Comparison of ENCODE assay signal across 24 cellular contexts in the genomic region with DNA sequence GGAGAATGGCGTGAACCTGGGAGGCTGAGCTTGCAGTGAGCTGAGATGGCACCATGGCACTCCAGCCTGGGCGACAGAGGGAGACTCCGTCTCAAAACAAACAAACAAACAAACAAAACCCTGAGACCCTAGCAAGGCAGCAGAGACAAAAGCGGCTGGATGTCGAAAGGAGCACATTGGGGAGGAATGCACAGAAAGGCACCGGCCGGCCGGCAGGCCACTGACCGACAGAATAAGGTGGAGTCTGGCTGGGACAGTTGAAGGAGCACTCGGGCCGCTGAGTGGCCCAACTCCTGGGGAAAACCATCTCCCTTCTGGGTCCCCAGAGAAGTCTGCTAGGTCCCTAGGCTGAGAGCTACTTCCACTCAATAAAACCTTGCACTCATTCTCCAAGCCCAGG.
"Had no signal": no experiment of that assay in that cellular context is flagged by ENCODE, and none has a peak within 500 bp of the region (broad histone marks: within the 10 kb centered on the region; RNA-seq: fewer than 3 reads in every experiment).

No MANE protein-coding gene starts in this region.

- H3K4me3 ChIP-seq: colonic mucosa, coronary artery, dorsolateral prefrontal cortex, esophagus muscularis mucosa, esophagus squamous epithelium, gastrocnemius medialis, gastroesophageal sphincter, heart left ventricle, heart right ventricle had no signal

- DNase-seq: colonic mucosa; cortex of kidney; dermis blood vessel endothelial cell; dorsolateral prefrontal cortex; effector CD4-positive, alpha-beta T cell; effector CD8-positive, alpha-beta T cell; effector memory CD4-positive, alpha-beta T cell; effector memory CD8-positive, alpha-beta T cell; endodermal cell; erythroblast; esophagus squamous epithelium; foreskin fibroblast; foreskin keratinocyte; foreskin melanocyte; gastrocnemius medialis; glutamatergic neuron; head of caudate nucleus; heart left ventricle; heart right ventricle had no signal

- H3K27ac ChIP-seq: colonic mucosa, coronary artery, dorsolateral prefrontal cortex, epithelial cell of prostate, esophagus muscularis mucosa, esophagus squamous epithelium, foreskin keratinocyte, gastrocnemius medialis, gastroesophageal sphincter, heart left ventricle, heart right ventricle had no signal

- H3K36me3 ChIP-seq: colonic mucosa, esophagus muscularis mucosa, esophagus squamous epithelium, gastrocnemius medialis, gastroesophageal sphincter, heart left ventricle, heart right ventricle had no signal

- H3K9me3 ChIP-seq: colonic mucosa, esophagus muscularis mucosa, esophagus squamous epithelium, gastrocnemius medialis, gastroesophageal sphincter, heart left ventricle, heart right ventricle had no signal

- H3K27me3 ChIP-seq: colonic mucosa, dorsolateral prefrontal cortex, esophagus muscularis mucosa, esophagus squamous epithelium, foreskin keratinocyte, gastrocnemius medialis, gastroesophageal sphincter, heart left ventricle had no signal

- H3K4me1 ChIP-seq: colonic mucosa, esophagus muscularis mucosa, esophagus squamous epithelium, foreskin keratinocyte, gastrocnemius medialis, gastroesophageal sphincter, heart left ventricle, heart right ventricle had no signal

- ATAC-seq: effector memory CD8-positive, alpha-beta T cell; esophagus mucosa; foreskin keratinocyte; gastrocnemius medialis; gastroesophageal sphincter; heart left ventricle; heart right ventricle had no signal
